1 cellular context compared by ENCODE assay signal in the genomic region with DNA sequence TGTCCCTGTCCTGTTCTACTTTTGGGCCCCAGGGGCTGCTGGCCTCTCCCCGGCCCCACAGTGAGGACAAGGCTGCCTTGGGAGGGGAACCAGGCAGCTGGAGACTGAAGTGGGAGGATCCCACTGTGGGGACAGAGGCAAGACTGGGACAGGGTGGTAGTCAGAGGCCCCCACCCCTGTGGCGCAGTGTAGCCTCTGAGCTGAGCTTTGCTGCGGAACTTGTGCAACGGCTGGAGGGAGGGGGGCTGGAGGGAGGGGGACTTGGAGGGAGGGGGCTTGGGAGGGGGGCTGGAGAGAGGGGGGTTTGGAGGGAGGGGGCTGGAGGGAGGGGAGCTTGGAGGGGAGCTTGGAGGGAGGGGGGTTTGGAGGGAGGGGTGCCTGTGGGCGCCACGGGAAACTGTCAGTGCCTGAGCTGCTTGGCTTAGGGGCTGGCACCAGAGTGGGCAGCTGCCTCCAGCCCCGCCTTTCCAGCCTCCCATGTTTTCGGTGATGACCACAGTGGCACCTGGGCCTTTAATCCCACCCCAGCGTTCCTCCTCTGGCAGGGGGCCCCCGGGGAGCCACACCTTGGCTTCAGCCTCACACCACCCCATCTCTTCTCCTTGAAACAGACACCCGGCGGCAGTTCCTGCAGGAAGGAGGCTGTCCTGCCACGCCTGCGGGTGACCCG.
TF ChIP-seq lines count a peak whose summit lies in the region.

No MANE protein-coding gene starts in this region.

TF ChIP-seq in GM23338, 12 proteins besides CTCF, POLR2A, EP300 and RAD21 (continued from another document):
- TF ChIP-seq, protein P1, sequence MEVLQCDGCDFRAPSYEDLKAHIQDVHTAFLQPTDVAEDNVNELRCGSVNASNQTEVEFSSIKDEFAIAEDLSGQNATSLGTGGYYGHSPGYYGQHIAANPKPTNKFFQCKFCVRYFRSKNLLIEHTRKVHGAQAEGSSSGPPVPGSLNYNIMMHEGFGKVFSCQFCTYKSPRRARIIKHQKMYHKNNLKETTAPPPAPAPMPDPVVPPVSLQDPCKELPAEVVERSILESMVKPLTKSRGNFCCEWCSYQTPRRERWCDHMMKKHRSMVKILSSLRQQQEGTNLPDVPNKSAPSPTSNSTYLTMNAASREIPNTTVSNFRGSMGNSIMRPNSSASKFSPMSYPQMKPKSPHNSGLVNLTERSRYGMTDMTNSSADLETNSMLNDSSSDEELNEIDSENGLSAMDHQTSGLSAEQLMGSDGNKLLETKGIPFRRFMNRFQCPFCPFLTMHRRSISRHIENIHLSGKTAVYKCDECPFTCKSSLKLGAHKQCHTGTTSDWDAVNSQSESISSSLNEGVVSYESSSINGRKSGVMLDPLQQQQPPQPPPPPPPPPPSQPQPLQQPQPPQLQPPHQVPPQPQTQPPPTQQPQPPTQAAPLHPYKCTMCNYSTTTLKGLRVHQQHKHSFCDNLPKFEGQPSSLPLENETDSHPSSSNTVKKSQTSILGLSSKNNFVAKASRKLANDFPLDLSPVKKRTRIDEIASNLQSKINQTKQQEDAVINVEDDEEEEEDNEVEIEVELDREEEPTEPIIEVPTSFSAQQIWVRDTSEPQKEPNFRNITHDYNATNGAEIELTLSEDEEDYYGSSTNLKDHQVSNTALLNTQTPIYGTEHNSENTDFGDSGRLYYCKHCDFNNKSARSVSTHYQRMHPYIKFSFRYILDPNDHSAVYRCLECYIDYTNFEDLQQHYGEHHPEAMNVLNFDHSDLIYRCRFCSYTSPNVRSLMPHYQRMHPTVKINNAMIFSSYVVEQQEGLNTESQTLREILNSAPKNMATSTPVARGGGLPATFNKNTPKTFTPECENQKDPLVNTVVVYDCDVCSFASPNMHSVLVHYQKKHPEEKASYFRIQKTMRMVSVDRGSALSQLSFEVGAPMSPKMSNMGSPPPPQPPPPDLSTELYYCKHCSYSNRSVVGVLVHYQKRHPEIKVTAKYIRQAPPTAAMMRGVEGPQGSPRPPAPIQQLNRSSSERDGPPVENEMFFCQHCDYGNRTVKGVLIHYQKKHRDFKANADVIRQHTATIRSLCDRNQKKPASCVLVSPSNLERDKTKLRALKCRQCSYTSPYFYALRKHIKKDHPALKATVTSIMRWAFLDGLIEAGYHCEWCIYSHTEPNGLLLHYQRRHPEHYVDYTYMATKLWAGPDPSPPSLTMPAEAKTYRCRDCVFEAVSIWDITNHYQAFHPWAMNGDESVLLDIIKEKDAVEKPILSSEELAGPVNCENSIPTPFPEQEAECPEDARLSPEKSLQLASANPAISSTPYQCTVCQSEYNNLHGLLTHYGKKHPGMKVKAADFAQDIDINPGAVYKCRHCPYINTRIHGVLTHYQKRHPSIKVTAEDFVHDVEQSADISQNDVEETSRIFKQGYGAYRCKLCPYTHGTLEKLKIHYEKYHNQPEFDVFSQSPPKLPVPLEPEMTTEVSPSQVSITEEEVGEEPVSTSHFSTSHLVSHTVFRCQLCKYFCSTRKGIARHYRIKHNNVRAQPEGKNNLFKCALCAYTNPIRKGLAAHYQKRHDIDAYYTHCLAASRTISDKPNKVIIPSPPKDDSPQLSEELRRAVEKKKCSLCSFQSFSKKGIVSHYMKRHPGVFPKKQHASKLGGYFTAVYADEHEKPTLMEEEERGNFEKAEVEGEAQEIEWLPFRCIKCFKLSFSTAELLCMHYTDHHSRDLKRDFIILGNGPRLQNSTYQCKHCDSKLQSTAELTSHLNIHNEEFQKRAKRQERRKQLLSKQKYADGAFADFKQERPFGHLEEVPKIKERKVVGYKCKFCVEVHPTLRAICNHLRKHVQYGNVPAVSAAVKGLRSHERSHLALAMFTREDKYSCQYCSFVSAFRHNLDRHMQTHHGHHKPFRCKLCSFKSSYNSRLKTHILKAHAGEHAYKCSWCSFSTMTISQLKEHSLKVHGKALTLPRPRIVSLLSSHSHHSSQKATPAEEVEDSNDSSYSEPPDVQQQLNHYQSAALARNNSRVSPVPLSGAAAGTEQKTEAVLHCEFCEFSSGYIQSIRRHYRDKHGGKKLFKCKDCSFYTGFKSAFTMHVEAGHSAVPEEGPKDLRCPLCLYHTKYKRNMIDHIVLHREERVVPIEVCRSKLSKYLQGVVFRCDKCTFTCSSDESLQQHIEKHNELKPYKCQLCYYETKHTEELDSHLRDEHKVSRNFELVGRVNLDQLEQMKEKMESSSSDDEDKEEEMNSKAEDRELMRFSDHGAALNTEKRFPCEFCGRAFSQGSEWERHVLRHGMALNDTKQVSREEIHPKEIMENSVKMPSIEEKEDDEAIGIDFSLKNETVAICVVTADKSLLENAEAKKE (CRISPR knock-in tag; IDR thresholded peaks at IDR 0.05): no peak
- no peak for TF ChIP-seq STAT1 (IDR thresholded peaks at IDR 0.05; ENCODE audit: unreplicated experiment)
- TF ChIP-seq, protein P2, sequence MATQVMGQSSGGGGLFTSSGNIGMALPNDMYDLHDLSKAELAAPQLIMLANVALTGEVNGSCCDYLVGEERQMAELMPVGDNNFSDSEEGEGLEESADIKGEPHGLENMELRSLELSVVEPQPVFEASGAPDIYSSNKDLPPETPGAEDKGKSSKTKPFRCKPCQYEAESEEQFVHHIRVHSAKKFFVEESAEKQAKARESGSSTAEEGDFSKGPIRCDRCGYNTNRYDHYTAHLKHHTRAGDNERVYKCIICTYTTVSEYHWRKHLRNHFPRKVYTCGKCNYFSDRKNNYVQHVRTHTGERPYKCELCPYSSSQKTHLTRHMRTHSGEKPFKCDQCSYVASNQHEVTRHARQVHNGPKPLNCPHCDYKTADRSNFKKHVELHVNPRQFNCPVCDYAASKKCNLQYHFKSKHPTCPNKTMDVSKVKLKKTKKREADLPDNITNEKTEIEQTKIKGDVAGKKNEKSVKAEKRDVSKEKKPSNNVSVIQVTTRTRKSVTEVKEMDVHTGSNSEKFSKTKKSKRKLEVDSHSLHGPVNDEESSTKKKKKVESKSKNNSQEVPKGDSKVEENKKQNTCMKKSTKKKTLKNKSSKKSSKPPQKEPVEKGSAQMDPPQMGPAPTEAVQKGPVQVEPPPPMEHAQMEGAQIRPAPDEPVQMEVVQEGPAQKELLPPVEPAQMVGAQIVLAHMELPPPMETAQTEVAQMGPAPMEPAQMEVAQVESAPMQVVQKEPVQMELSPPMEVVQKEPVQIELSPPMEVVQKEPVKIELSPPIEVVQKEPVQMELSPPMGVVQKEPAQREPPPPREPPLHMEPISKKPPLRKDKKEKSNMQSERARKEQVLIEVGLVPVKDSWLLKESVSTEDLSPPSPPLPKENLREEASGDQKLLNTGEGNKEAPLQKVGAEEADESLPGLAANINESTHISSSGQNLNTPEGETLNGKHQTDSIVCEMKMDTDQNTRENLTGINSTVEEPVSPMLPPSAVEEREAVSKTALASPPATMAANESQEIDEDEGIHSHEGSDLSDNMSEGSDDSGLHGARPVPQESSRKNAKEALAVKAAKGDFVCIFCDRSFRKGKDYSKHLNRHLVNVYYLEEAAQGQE (IDR thresholded peaks at IDR 0.05; ENCODE audit: unreplicated experiment): no peak
- no peak for TF ChIP-seq ZNF331 (CRISPR knock-in tag; IDR thresholded peaks at IDR 0.05; ENCODE audit: low read depth)
- TF ChIP-seq POLR2AphosphoS5 (IDR thresholded peaks at IDR 0.05; ENCODE audit: low read depth): no peak
TF ChIP-seq in GM23338: peak in this region for 0.
